Comparison of ENCODE assay signal across 16 cellular contexts in the genomic region with DNA sequence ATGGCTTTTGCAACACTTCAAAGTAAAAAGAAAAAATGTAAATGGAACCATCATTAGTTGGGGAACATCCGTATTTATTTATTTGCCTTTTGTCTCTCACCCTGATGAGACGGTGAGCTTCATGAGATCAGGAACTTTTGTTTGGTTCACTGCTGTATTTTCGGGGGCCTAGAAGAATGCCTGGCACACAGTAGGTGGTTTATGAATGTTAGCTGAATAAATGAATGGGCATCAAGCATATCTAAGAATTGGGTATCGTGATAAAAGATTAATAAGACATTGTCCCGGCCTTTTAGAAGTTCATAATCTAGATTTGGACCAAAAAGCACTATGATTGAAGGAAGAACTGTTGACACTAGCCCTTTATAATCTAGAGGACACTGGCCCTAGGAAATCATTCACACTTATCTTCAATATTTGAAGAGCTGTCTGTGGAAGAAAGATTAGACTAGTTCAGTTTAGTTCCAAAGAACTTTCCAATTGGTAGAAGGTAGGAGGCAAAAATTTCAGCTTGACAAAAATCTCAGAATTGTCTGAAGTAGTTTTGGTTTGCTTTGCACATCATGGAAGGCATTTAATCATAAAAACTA.
"Had no signal": no experiment of that assay in that cellular context is flagged by ENCODE, and none has a peak within 500 bp of the region (broad histone marks: within the 10 kb centered on the region; RNA-seq: fewer than 3 reads in every experiment).

No MANE protein-coding gene starts in this region.

- H2AFZ ChIP-seq: neural progenitor cell, parathyroid adenoma had no signal

- H3K79me2 ChIP-seq: parathyroid adenoma had no signal

- H3K9me3 ChIP-seq: ovary, psoas muscle, right lobe of liver, sigmoid colon, suprapubic skin, testis, tibial artery, transverse colon, upper lobe of right lung, uterus had no signal

- ATAC-seq: right cardiac atrium had no signal

- H3K4me2 ChIP-seq: neural progenitor cell had no signal

- DNase-seq: natural killer cell, occipital lobe, ovary, psoas muscle, right cardiac atrium, right lobe of liver, sigmoid colon, tibial artery, upper lobe of right lung, uterus had no signal

- H3K4me3 ChIP-seq: neural progenitor cell, ovary, psoas muscle, right lobe of liver, sigmoid colon, suprapubic skin, testis, tibial artery, transverse colon, upper lobe of right lung, uterus had no signal

- H3K9ac ChIP-seq: neural progenitor cell, parathyroid adenoma had no signal

- H3K4me1 ChIP-seq: neural progenitor cell, parathyroid adenoma, psoas muscle, right lobe of liver, sigmoid colon, testis, tibial artery, transverse colon, upper lobe of right lung, uterus had no signal

- H3K27me3 ChIP-seq: neural progenitor cell, ovary, right lobe of liver, testis, upper lobe of right lung, uterus had no signal

- H3K36me3 ChIP-seq: neural progenitor cell, ovary, right lobe of liver, sigmoid colon, suprapubic skin, tibial artery, transverse colon, upper lobe of right lung, uterus had no signal

- FAIRE-seq: small intestine had no signal

- H3K27ac ChIP-seq: neural progenitor cell, ovary, parathyroid adenoma, psoas muscle, right lobe of liver, sigmoid colon, suprapubic skin, testis, tibial artery, transverse colon, upper lobe of right lung, uterus had no signal
